18 cellular contexts compared by ENCODE assay signal in genomic region chr15:41161336-41161735, GRCh38. TPM values are rescaled to one million over a fixed set of nuclear protein-coding genes. Genes with fewer than 3 reads are reported as not detected.
DNase-seq lines count a peak whose midpoint lies in the region; ATAC-seq and TF ChIP-seq lines count a peak whose summit lies in the region.
"Had no signal": no experiment of that assay in that cellular context is flagged by ENCODE, and none has a peak within 500 bp of the region (broad histone marks: within the 10 kb centered on the region; RNA-seq: fewer than 3 reads in every experiment).

No MANE protein-coding gene starts in this region.

- peak overlapping the region; percentile 3 for H3K4me2 ChIP-seq in osteoblast (ENCODE audit: insufficient read depth, low read length)

- TF ChIP-seq CTCF in osteoblast (IDR thresholded peaks at IDR 0.05; ENCODE audit: extremely low read depth, low read depth, low read length): no peak

- no peak overlapping the region for H3K4me3 Mint-ChIP-seq in T-helper 17 cell
- no peak overlapping the region for H3K4me3 Mint-ChIP-seq in effector memory CD8-positive, alpha-beta T cell
- H3K4me3 Mint-ChIP-seq: activated CD8-positive, alpha-beta T cell treated with anti-CD3 and anti-CD28 coated beads for 36 hours; activated naive CD4-positive, alpha-beta T cell treated with anti-CD3 and anti-CD28 coated beads, Interleukin-2, amount 10 ng/mL, durations not matched to agents 7 days and 5 days; activated T-cell treated with anti-CD3 and anti-CD28 coated beads, Interleukin-2, amount 50 U/mL, for 24 hours; dendritic cell treated with granulocyte-macrophage colony-stimulating factor and Interleukin-4, amounts not matched to agents 40 ng/mL and 50 ng/mL, for 4 days had no signal

- H3K4me1 Mint-ChIP-seq in T-helper 17 cell: peaks cover 8% of the 10 kb centered on the region
- no peaks in the 10 kb centered on the region for H3K4me1 Mint-ChIP-seq in effector memory CD8-positive, alpha-beta T cell (ENCODE audit: low read depth in 2 of 2)

- no peak for ATAC-seq in T-helper 17 cell
- no peak for ATAC-seq in effector memory CD8-positive, alpha-beta T cell (replicated peaks)
- ATAC-seq: activated CD8-positive, alpha-beta T cell treated with anti-CD3 and anti-CD28 coated beads for 36 hours had no signal

- no peaks in the 10 kb centered on the region for H3K79me2 ChIP-seq in osteoblast (ENCODE audit: insufficient read depth, low read length)

- peak overlapping the region; percentile 70 for H3K27ac ChIP-seq in osteoblast (ENCODE audit: low read depth, low read length)
- H3K27ac ChIP-seq: VCaP had no signal

- peak overlapping the region; percentile 65 for H3K27ac Mint-ChIP-seq in T-helper 17 cell
- no peak overlapping the region for H3K27ac Mint-ChIP-seq in effector memory CD8-positive, alpha-beta T cell
- H3K27ac Mint-ChIP-seq: activated CD8-positive, alpha-beta T cell treated with anti-CD3 and anti-CD28 coated beads for 36 hours; activated naive CD4-positive, alpha-beta T cell treated with anti-CD3 and anti-CD28 coated beads, Interleukin-2, amount 10 ng/mL, durations not matched to agents 7 days and 5 days; activated T-cell treated with anti-CD3 and anti-CD28 coated beads, Interleukin-2, amount 50 U/mL, for 24 hours; dendritic cell treated with granulocyte-macrophage colony-stimulating factor and Interleukin-4, amounts not matched to agents 40 ng/mL and 50 ng/mL, for 4 days had no signal

- no peaks in the 10 kb centered on the region for H3K9me3 ChIP-seq in T-helper 17 cell (ENCODE audit: control insufficient read depth, low read length, poor library complexity, severe bottlenecking)
- no peaks in the 10 kb centered on the region for H3K9me3 ChIP-seq in osteoblast (ENCODE audit: low read depth, low read length)

- H3K27me3 ChIP-seq in osteoblast (ENCODE audit: insufficient read depth, low read length): no peaks in the 10 kb centered on the region

- no peak overlapping the region for H3K4me3 ChIP-seq in osteoblast (ENCODE audit: insufficient read depth, low read length)

- no peaks in the 10 kb centered on the region for H4K20me1 ChIP-seq in osteoblast (ENCODE audit: insufficient read depth, low read length)

- no peaks in the 10 kb centered on the region for H3K9me3 Mint-ChIP-seq in effector memory CD8-positive, alpha-beta T cell
- H3K9me3 Mint-ChIP-seq: activated CD8-positive, alpha-beta T cell treated with anti-CD3 and anti-CD28 coated beads for 36 hours; activated naive CD4-positive, alpha-beta T cell treated with anti-CD3 and anti-CD28 coated beads, Interleukin-2, amount 10 ng/mL, durations not matched to agents 7 days and 5 days; activated T-cell treated with anti-CD3 and anti-CD28 coated beads, Interleukin-2, amount 50 U/mL, for 24 hours; dendritic cell treated with granulocyte-macrophage colony-stimulating factor and Interleukin-4, amounts not matched to agents 40 ng/mL and 50 ng/mL, for 4 days had no signal

- DNase-seq in ELR (ENCODE audit: low read depth): peak; percentile 67
- DNase-seq in T-helper 17 cell: no peak
- DNase-seq in fibroblast of gingiva (ENCODE audit: low read depth): peak; percentile 19
- DNase-seq in osteoblast (ENCODE audit: insufficient read length, low spot score, missing footprints): peak; percentile 38
- no peak for DNase-seq in effector memory CD8-positive, alpha-beta T cell
- no peak for DNase-seq in NCI-H2227 (lab: John Stamatoyannopoulos, UW; ENCODE audit: unreplicated experiment)
- DNase-seq in T1000 (lab: John Stamatoyannopoulos, UW): no peak
- DNase-seq: activated CD8-positive, alpha-beta T cell treated with anti-CD3 and anti-CD28 coated beads for 36 hours; activated naive CD4-positive, alpha-beta T cell treated with anti-CD3 and anti-CD28 coated beads, Interleukin-2, amount 10 ng/mL, durations not matched to agents 7 days and 5 days; activated T-cell treated with anti-CD3 and anti-CD28 coated beads, Interleukin-2, amount 50 U/mL, for 24 hours; DND-41; glutamatergic neuron; Kasumi-1; NCI-H1092; NCI-H2081 treated with DMSO at 0.1 percent for 48 hours; NCI-H524 had no signal

- no peaks in the 10 kb centered on the region for H3K36me3 ChIP-seq in osteoblast (ENCODE audit: insufficient read depth, low read length)

- peak overlapping the region; percentile 15 for H2AFZ ChIP-seq in osteoblast (ENCODE audit: low read length)

- H3K4me1 ChIP-seq in osteoblast (ENCODE audit: insufficient read depth, low read length): peaks cover 14% of the 10 kb centered on the region

- H3K36me3 Mint-ChIP-seq in T-helper 17 cell (ENCODE audit: low read depth): peaks cover 2% of the 10 kb centered on the region
- peaks cover 5% of the 10 kb centered on the region for H3K36me3 Mint-ChIP-seq in effector memory CD8-positive, alpha-beta T cell (ENCODE audit: insufficient read depth)
- H3K36me3 Mint-ChIP-seq: activated naive CD4-positive, alpha-beta T cell treated with anti-CD3 and anti-CD28 coated beads, Interleukin-2, amount 10 ng/mL, durations not matched to agents 7 days and 5 days had no signal

- peaks cover 14% of the 10 kb centered on the region for H3K27me3 Mint-ChIP-seq in T-helper 17 cell
- peaks cover 6% of the 10 kb centered on the region in 2 donors for H3K27me3 Mint-ChIP-seq in effector memory CD8-positive, alpha-beta T cell
- H3K27me3 Mint-ChIP-seq: activated CD8-positive, alpha-beta T cell treated with anti-CD3 and anti-CD28 coated beads for 36 hours; activated T-cell treated with anti-CD3 and anti-CD28 coated beads, Interleukin-2, amount 50 U/mL, for 24 hours; dendritic cell treated with granulocyte-macrophage colony-stimulating factor and Interleukin-4, amounts not matched to agents 40 ng/mL and 50 ng/mL, for 4 days had no signal

RNA-seq across cellular contexts. Expression of gene INO80, which starts 45.3 kb away (rescaled TPM):
- total RNA-seq in T-helper 17 cell: 10 to 100 TPM; 28.5 to 37.5 TPM
- 23.5 and 28.0 TPM in 2 replicates for total RNA-seq in osteoblast

Comparison
In these comparisons a context has a peak if more than half of its experiments do, and no peak if none do; other contexts are left out.
1. DNase-seq: peak in ELR (single experiment), fibroblast of gingiva (single experiment) and osteoblast (single experiment); none in T-helper 17 cell (0 of 3), effector memory CD8-positive, alpha-beta T cell (0 of 3), NCI-H2227 (single experiment) and T1000 (single experiment).